In the genomic region with DNA sequence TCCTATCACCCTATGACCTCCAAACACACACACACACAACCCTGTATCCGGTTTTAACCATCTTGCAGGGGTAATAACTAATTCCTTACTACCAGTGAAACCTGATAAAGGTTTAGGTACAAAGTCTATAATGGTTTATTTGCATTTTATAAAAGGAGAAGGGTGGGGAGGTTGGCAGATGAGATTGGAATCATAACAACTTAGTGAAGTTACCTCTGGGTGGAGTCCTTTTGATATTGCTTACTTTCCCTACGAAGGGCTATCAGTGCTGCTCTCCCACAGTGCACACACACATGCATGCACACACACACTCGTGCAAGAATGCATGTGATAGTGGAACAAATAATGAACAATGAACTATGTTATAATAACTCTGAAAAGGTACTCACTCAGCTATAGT, we compare ENCODE assay signal across 19 cellular contexts. TPM values are rescaled to one million over a fixed set of nuclear protein-coding genes. Genes with fewer than 3 reads are reported as not detected.
"Had no signal": no experiment of that assay in that cellular context is flagged by ENCODE, and none has a peak within 500 bp of the region (broad histone marks: within the 10 kb centered on the region; RNA-seq: fewer than 3 reads in every experiment).

No MANE protein-coding gene starts in this region.

- H3K4me1 Mint-ChIP-seq: activated CD4-positive, alpha-beta T cell treated with anti-CD3 and anti-CD28 coated beads, Interleukin-2, amount 10 ng/mL, durations not matched to agents 24 days and 14 days; activated naive CD8-positive, alpha-beta T cell treated with anti-CD3 and anti-CD28 coated beads, Interleukin-2, amount 10 ng/mL, durations not matched to agents 7 days and 5 days; nephron progenitor cell; stimulated activated naive CD8-positive, alpha-beta T cell treated with anti-CD3 and anti-CD28 coated beads, Interleukin-15, amount 100 ng/mL, for 72 hours had no signal

- H3K4me3 ChIP-seq: body of pancreas, upper lobe of left lung had no signal

- H3K27me3 Mint-ChIP-seq: activated CD4-positive, alpha-beta T cell treated with anti-CD3 and anti-CD28 coated beads, Interleukin-2, amount 10 ng/mL, durations not matched to agents 24 days and 14 days; activated T-cell treated with anti-CD3 and anti-CD28 coated beads, Interleukin-2, amount 50 U/mL, for 24 hours; stimulated activated naive CD8-positive, alpha-beta T cell treated with anti-CD3 and anti-CD28 coated beads, Interleukin-15, amount 100 ng/mL, for 72 hours had no signal

- H3K36me3 ChIP-seq: upper lobe of left lung had no signal

- H3K4me1 ChIP-seq: upper lobe of left lung had no signal

- H3K36me3 Mint-ChIP-seq: activated naive CD8-positive, alpha-beta T cell treated with anti-CD3 and anti-CD28 coated beads, Interleukin-2, amount 10 ng/mL, durations not matched to agents 7 days and 5 days had no signal

- H3K27ac ChIP-seq: body of pancreas, upper lobe of left lung had no signal

- H3K4me3 Mint-ChIP-seq: activated CD4-positive, alpha-beta T cell treated with anti-CD3 and anti-CD28 coated beads, Interleukin-2, amount 10 ng/mL, durations not matched to agents 24 days and 14 days; activated CD8-positive, alpha-beta T cell treated with anti-CD3 and anti-CD28 coated beads, Interleukin-2, amount 10 ng/mL, durations not matched to agents 7 days and 5 days; activated naive CD8-positive, alpha-beta T cell treated with anti-CD3 and anti-CD28 coated beads, Interleukin-2, amount 10 ng/mL, durations not matched to agents 7 days and 5 days; activated T-cell treated with anti-CD3 and anti-CD28 coated beads, Interleukin-2, amount 50 U/mL, for 24 hours; nephron progenitor cell; stimulated activated naive CD8-positive, alpha-beta T cell treated with anti-CD3 and anti-CD28 coated beads, Interleukin-15, amount 100 ng/mL, for 72 hours had no signal

- H3K27ac Mint-ChIP-seq: activated CD4-positive, alpha-beta T cell treated with anti-CD3 and anti-CD28 coated beads, Interleukin-2, amount 10 ng/mL, durations not matched to agents 24 days and 14 days; activated CD8-positive, alpha-beta T cell treated with anti-CD3 and anti-CD28 coated beads, Interleukin-2, amount 10 ng/mL, durations not matched to agents 7 days and 5 days; activated naive CD8-positive, alpha-beta T cell treated with anti-CD3 and anti-CD28 coated beads, Interleukin-2, amount 10 ng/mL, durations not matched to agents 7 days and 5 days; activated T-cell treated with anti-CD3 and anti-CD28 coated beads, Interleukin-2, amount 50 U/mL, for 24 hours; activated T-helper 2 cell treated with anti-CD3 and anti-CD28 coated beads, Interferon-gamma antibody, Interleukin-2, Interleukin-4, amounts not matched to agents 10 μg/mL and 5 μg/mL and 100 μg/mL, durations not matched to agents 14 hours and 24 hours and 36 hours; nephron progenitor cell; stimulated activated naive CD8-positive, alpha-beta T cell treated with anti-CD3 and anti-CD28 coated beads, Interleukin-15, amount 100 ng/mL, for 72 hours had no signal

- ATAC-seq: activated CD8-positive, alpha-beta T cell treated with anti-CD3 and anti-CD28 coated beads, Interleukin-2, amount 10 ng/mL, durations not matched to agents 7 days and 5 days; body of pancreas; stimulated activated naive CD8-positive, alpha-beta T cell treated with anti-CD3 and anti-CD28 coated beads, Interleukin-15, amount 100 ng/mL, for 72 hours had no signal

- H3K27me3 ChIP-seq: body of pancreas, upper lobe of left lung had no signal

- H3K9me3 ChIP-seq: body of pancreas, upper lobe of left lung had no signal

- DNase-seq: activated CD4-positive, alpha-beta T cell treated with anti-CD3 and anti-CD28 coated beads, Interleukin-2, amount 10 ng/mL, durations not matched to agents 24 days and 14 days; activated CD8-positive, alpha-beta T cell treated with anti-CD3 and anti-CD28 coated beads, Interleukin-2, amount 10 ng/mL, durations not matched to agents 7 days and 5 days; activated naive CD4-positive, alpha-beta T cell treated with Interleukin-2 at 50 U/mL for 16 hours; activated naive CD8-positive, alpha-beta T cell treated with anti-CD3 and anti-CD28 coated beads, Interleukin-2, amount 10 ng/mL, durations not matched to agents 7 days and 5 days; activated T-cell treated with anti-CD3 and anti-CD28 coated beads, Interleukin-2, amount 50 U/mL, for 24 hours; body of pancreas; hypothalamus; islet precursor cell; midbrain; nephron progenitor cell; nucleus accumbens; posterior cingulate gyrus; retina; stimulated activated naive CD8-positive, alpha-beta T cell treated with anti-CD3 and anti-CD28 coated beads, Interleukin-15, amount 100 ng/mL, for 72 hours; T1000; upper lobe of left lung had no signal

- H3K9me3 Mint-ChIP-seq: activated CD4-positive, alpha-beta T cell treated with anti-CD3 and anti-CD28 coated beads, Interleukin-2, amount 10 ng/mL, durations not matched to agents 24 days and 14 days; activated naive CD8-positive, alpha-beta T cell treated with anti-CD3 and anti-CD28 coated beads, Interleukin-2, amount 10 ng/mL, durations not matched to agents 7 days and 5 days; activated T-cell treated with anti-CD3 and anti-CD28 coated beads, Interleukin-2, amount 50 U/mL, for 24 hours; activated T-helper 2 cell treated with anti-CD3 and anti-CD28 coated beads, Interferon-gamma antibody, Interleukin-2, Interleukin-4, amounts not matched to agents 10 μg/mL and 5 μg/mL and 100 μg/mL, durations not matched to agents 14 hours and 24 hours and 36 hours; nephron progenitor cell; stimulated activated naive CD8-positive, alpha-beta T cell treated with anti-CD3 and anti-CD28 coated beads, Interleukin-15, amount 100 ng/mL, for 72 hours had no signal

RNA-seq across cellular contexts. Expression of a gene that starts 56.1 kb away (rescaled TPM):
- total RNA-seq: activated CD4-positive, alpha-beta T cell treated with anti-CD3 and anti-CD28 coated beads, Interleukin-2, amount 10 ng/mL, durations not matched to agents 24 days and 14 days; activated CD8-positive, alpha-beta T cell treated with anti-CD3 and anti-CD28 coated beads, Interleukin-2, amount 10 ng/mL, durations not matched to agents 7 days and 5 days; activated T-helper 2 cell treated with anti-CD3 and anti-CD28 coated beads, Interferon-gamma antibody, Interleukin-2, Interleukin-4, amounts not matched to agents 10 μg/mL and 5 μg/mL and 100 μg/mL, durations not matched to agents 14 hours and 24 hours and 36 hours; myocyte; T-helper 1 cell treated with Interleukin-12 subunit alpha and Interleukin-12 subunit beta and Interleukin-4 antibody, amounts not matched to agents 30 ng/mL and 1 ng/mL, for 36 hours had no signal
